ENCODE assay signal across 8 cellular contexts in the genomic region with DNA sequence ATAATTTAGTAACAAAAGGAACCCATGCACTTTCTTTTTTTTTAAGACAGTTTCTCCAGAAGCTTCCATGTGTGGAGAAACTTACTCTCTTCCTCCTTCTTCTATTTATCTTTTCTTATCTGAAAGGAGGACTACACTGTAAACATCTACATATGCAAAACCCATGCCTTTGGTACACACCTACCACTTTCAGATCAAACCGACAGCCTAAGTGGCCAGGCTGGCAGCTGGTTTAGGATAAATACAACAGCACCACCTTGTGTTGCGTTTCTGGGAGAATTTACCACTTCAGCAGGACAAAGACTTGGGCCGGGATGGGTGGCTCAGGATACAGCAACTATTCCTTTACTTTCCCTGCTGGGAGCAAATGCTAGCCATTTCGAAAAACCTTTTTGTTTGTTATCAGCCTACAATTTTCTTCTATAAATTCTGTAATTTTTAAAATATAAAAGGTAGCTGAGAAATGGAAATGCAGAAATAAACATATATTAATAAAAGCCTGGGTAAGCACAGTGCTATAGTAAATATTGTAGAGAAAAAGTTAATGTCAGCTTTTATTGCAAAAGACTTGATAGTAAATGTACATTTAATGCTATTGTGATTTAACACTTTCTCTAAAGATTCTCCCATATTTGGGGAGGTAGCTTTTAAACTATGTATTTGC.
DNase-seq lines count a peak whose midpoint lies in the region; ATAC-seq and TF ChIP-seq lines count a peak whose summit lies in the region.

No MANE protein-coding gene starts in this region.

- TF ChIP-seq CTCF in endothelial cell (IDR thresholded peaks at IDR 0.05; ENCODE audit: unreplicated experiment): peak; percentile 55

- no peak overlapping the region for H3K4me3 Mint-ChIP-seq in activated CD8-positive, alpha-beta memory T cell treated with anti-CD3 and anti-CD28 coated beads, Interleukin-2, amount 10 ng/mL, durations not matched to agents 7 days and 5 days
- H3K4me3 Mint-ChIP-seq in endothelial cell (ENCODE audit: unreplicated experiment): no peak overlapping the region

- H3K9me3 Mint-ChIP-seq in activated CD8-positive, alpha-beta memory T cell treated with anti-CD3 and anti-CD28 coated beads, Interleukin-2, amount 10 ng/mL, durations not matched to agents 7 days and 5 days (ENCODE audit: low read depth): no peaks in the 10 kb centered on the region
- H3K9me3 Mint-ChIP-seq in endothelial cell (ENCODE audit: unreplicated experiment): no peaks in the 10 kb centered on the region

- H3K4me1 Mint-ChIP-seq in activated CD8-positive, alpha-beta memory T cell treated with anti-CD3 and anti-CD28 coated beads, Interleukin-2, amount 10 ng/mL, durations not matched to agents 7 days and 5 days: peaks cover 28% of the 10 kb centered on the region
- no peaks in the 10 kb centered on the region for H3K4me1 Mint-ChIP-seq in endothelial cell (ENCODE audit: unreplicated experiment)

- DNase-seq in DMS 273 treated with DMSO at 0.1 percent for 48 hours (lab: John Stamatoyannopoulos, UW): peak; percentile 37
- peak; percentile 78 for DNase-seq in HT1080 (ENCODE audit: low read depth)
- DNase-seq in NOMO-1 treated with dmso at 0.1 percent for 144 hours (lab: John Stamatoyannopoulos, UW; ENCODE audit: unreplicated experiment): peak; percentile 58
- peak; percentile 86 for DNase-seq in activated CD8-positive, alpha-beta memory T cell treated with anti-CD3 and anti-CD28 coated beads, Interleukin-2, amount 10 ng/mL, durations not matched to agents 7 days and 5 days
- DNase-seq in endothelial cell (ENCODE audit: low spot score): peak; percentile 71
- DNase-seq in middle frontal gyrus (ENCODE audit: extremely low spot score, low spot score): peak; percentile 89
- DNase-seq in stimulated activated CD8-positive, alpha-beta memory T cell treated with anti-CD3 and anti-CD28 coated beads, Interleukin-4, amount 100 ng/mL, for 48 hours: peak; percentile 66

- peaks cover 1% of the 10 kb centered on the region for H3K36me3 Mint-ChIP-seq in activated CD8-positive, alpha-beta memory T cell treated with anti-CD3 and anti-CD28 coated beads, Interleukin-2, amount 10 ng/mL, durations not matched to agents 7 days and 5 days
- H3K36me3 Mint-ChIP-seq in endothelial cell (ENCODE audit: low read depth, unreplicated experiment): no peaks in the 10 kb centered on the region

- no peaks in the 10 kb centered on the region for H3K27me3 Mint-ChIP-seq in activated CD8-positive, alpha-beta memory T cell treated with anti-CD3 and anti-CD28 coated beads, Interleukin-2, amount 10 ng/mL, durations not matched to agents 7 days and 5 days
- H3K27me3 Mint-ChIP-seq in endothelial cell (ENCODE audit: unreplicated experiment): no peaks in the 10 kb centered on the region

- peak overlapping the region; percentile 60 for H3K27ac Mint-ChIP-seq in activated CD8-positive, alpha-beta memory T cell treated with anti-CD3 and anti-CD28 coated beads, Interleukin-2, amount 10 ng/mL, durations not matched to agents 7 days and 5 days
- no peak overlapping the region for H3K27ac Mint-ChIP-seq in endothelial cell (ENCODE audit: unreplicated experiment)

- ATAC-seq in GM21423 (IDR thresholded peaks at IDR 0.05; ENCODE audit: unreplicated experiment): peak; percentile 71
- peak; percentile 97 for ATAC-seq in activated CD8-positive, alpha-beta memory T cell treated with anti-CD3 and anti-CD28 coated beads, Interleukin-2, amount 10 ng/mL, durations not matched to agents 7 days and 5 days

- CTCF ChIA-PET in activated CD8-positive, alpha-beta memory T cell treated with anti-CD3 and anti-CD28 coated beads, Interleukin-2, amount 10 ng/mL, durations not matched to agents 7 days and 5 days (lab: Charles Lee): interaction anchor here (0.6 to 4.6 kb wide), 15 partner anchors 10 to 1320 kb away, joined by 3 to 34 read pairs (median 4); partner anchors contain the start of genes PDS5B and RFC3

Comparison
In these comparisons a context has a peak if more than half of its experiments do, and no peak if none do; other contexts are left out.
1. Peak in every context shown above with its lines: DNase-seq and ATAC-seq.
2. DNase-seq: peak in every context shown above with its lines; median percentile 89 in middle frontal gyrus; 86 in activated CD8-positive, alpha-beta memory T cell treated with anti-CD3 and anti-CD28 coated beads, Interleukin-2, amount 10 ng/mL, durations not matched to agents 7 days and 5 days; 78 in HT1080; 71 in endothelial cell; 66 in stimulated activated CD8-positive, alpha-beta memory T cell treated with anti-CD3 and anti-CD28 coated beads, Interleukin-4, amount 100 ng/mL, for 48 hours; 58 in NOMO-1 treated with dmso at 0.1 percent for 144 hours; 37 in DMS 273 treated with DMSO at 0.1 percent for 48 hours.